In genomic region chr3:132032959-132033358, GRCh38 we compare ENCODE assay signal across 1 cellular context.
TF ChIP-seq lines count a peak whose summit lies in the region.

No MANE protein-coding gene starts in this region.

TF ChIP-seq in H1, 55 proteins besides CTCF, POLR2A, EP300 and RAD21 (continued from another document):
- no peak for TF ChIP-seq CBX8 (IDR thresholded peaks at IDR 0.05; ENCODE audit: borderline replicate concordance, low read depth, low read length)
- TF ChIP-seq BCL11A (IDR thresholded peaks at IDR 0.05; ENCODE audit: low read depth in 2 of 2, low read length in 2 of 2) = no peak
- TF ChIP-seq FOSL1 (IDR thresholded peaks at IDR 0.05; ENCODE audit: insufficient read depth, low read depth, low read length) = no peak
- TF ChIP-seq ATF2 (IDR thresholded peaks at IDR 0.05; ENCODE audit: low read length) = no peak
- TF ChIP-seq SRF (IDR thresholded peaks at IDR 0.05; ENCODE audit: low read depth, low read length) = no peak
